Comparison of ENCODE assay signal across 21 cellular contexts in the genomic region with DNA sequence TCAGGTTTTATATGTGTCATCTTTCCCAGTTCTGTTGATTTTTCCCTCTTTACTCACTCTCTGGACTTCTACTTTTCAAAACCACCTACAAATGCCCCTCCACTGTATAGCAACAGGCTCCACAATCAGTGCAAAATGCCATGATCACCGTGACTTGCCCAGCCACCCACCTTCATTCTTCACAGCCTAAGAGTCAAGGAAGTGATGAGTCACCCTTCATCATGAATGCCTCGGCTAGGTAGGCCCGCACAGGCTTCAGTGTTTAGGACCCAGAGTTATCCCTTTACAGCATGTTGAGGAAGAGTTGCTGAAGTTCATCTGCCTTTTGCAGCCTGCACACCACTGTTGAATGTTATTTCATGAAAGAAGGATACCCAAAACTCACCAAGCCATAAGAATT.
A peak's percentile ranks its signal among the peaks of the same experiment; 100 is the strongest.
DNase-seq lines count a peak whose midpoint lies in the region; ATAC-seq, FAIRE-seq and TF ChIP-seq lines count a peak whose summit lies in the region.
"Had no signal": no experiment of that assay in that cellular context is flagged by ENCODE, and none has a peak within 500 bp of the region (broad histone marks: within the 10 kb centered on the region; RNA-seq: fewer than 3 reads in every experiment).

No MANE protein-coding gene starts in this region.

- H3K27me3 ChIP-seq in GM23338 (ENCODE audit: insufficient read depth) (no peaks in the 10 kb centered on the region), small intestine (ENCODE audit: control insufficient read depth in 2 of 2, insufficient read depth in 2 of 2, low read length in 2 of 2) (peaks cover 0 to 2% of the 10 kb centered on the region in 2 donors)
- H3K27me3 ChIP-seq: upper lobe of right lung had no signal

- no peaks in the 10 kb centered on the region for H3K9me3 Mint-ChIP-seq in GM23338
- H3K9me3 Mint-ChIP-seq: activated B cell treated with CpG ODN at 0.5 μM for 24 hours; stimulated activated naive B cell treated with anti-CD40 and anti-IgM and Interleukin-4, amounts not matched to agents 10 μg/mL and 1 μg/mL and 100 μg/mL, for 72 hours; T-cell had no signal

- CTCF ChIA-PET in A549 (lab: Yijun Ruan, JAX), result no interaction called here

- no peaks in the 10 kb centered on the region; the same call in 2 of the 3 replicates for H3K36me3 Mint-ChIP-seq in GM23338 (ENCODE audit: low read depth)
- H3K36me3 Mint-ChIP-seq: immature natural killer cell; stimulated activated naive B cell treated with anti-CD40 and anti-IgM and Interleukin-4, amounts not matched to agents 10 μg/mL and 1 μg/mL and 100 μg/mL, for 72 hours; T-cell had no signal

- H3K4me1 ChIP-seq in A549 (no peaks in the 10 kb centered on the region), GM23338 (ENCODE audit: insufficient read depth) (no peaks in the 10 kb centered on the region; the same call in 1 of the 2 replicates), small intestine (ENCODE audit: control insufficient read depth in 2 of 2, insufficient read depth in 1 of 2, low read depth in 1 of 2, low read length in 1 of 2) (no peaks in the 10 kb centered on the region)
- H3K4me1 ChIP-seq: upper lobe of right lung had no signal

- TF ChIP-seq EP300 in A549 (IDR thresholded peaks at IDR 0.05), result no peak

- FAIRE-seq in A549 (lab: Jason Lieb, UNC) (no peak), small intestine (lab: Jason Lieb, UNC) (no peak)
- FAIRE-seq: frontal cortex had no signal

- H3K27ac ChIP-seq in A549 (no peak overlapping the region), GM23338 (ENCODE audit: low read depth) (no peak overlapping the region), small intestine (ENCODE audit: low read depth in 1 of 2, low read length in 1 of 2) (no peak overlapping the region)
- H3K27ac ChIP-seq: upper lobe of right lung had no signal

- H3K27me3 Mint-ChIP-seq in GM23338 (ENCODE audit: insufficient read depth, low read depth, poor library complexity), result peaks cover 2% of the 10 kb centered on the region
- H3K27me3 Mint-ChIP-seq: activated B cell treated with CpG ODN at 0.5 μM for 24 hours; stimulated activated naive B cell treated with anti-CD40 and anti-IgM and Interleukin-4, amounts not matched to agents 10 μg/mL and 1 μg/mL and 100 μg/mL, for 72 hours had no signal

- H3K4me2 ChIP-seq in A549 (no peak overlapping the region), GM23338 (no peak overlapping the region)

- peak overlapping the region; percentile 87 for H2AFZ ChIP-seq in GM23338

- peak overlapping the region; percentile 71; the same call in 1 of the 2 replicates for H3K27ac Mint-ChIP-seq in GM23338
- H3K27ac Mint-ChIP-seq: activated B cell treated with CpG ODN at 0.5 μM for 24 hours; immature natural killer cell; stimulated activated naive B cell treated with anti-CD40 and anti-IgM and Interleukin-4, amounts not matched to agents 10 μg/mL and 1 μg/mL and 100 μg/mL, for 72 hours; T-cell had no signal

- H4K20me1 ChIP-seq in GM23338 (replicated peaks; ENCODE audit: insufficient read depth), result no peaks in the 10 kb centered on the region

- no peaks in the 10 kb centered on the region for H3F3A ChIP-seq in GM23338 (replicated peaks; ENCODE audit: low read depth)

- no peak for TF ChIP-seq RAD21 in A549 (conservative IDR thresholded peaks at IDR 0.05 in 1 of 2, IDR thresholded peaks at IDR 0.05 in 1 of 2)

- H3K4me3 Mint-ChIP-seq in GM23338, result no peak overlapping the region
- H3K4me3 Mint-ChIP-seq: activated B cell treated with CpG ODN at 0.5 μM for 24 hours; immature natural killer cell; stimulated activated naive B cell treated with anti-CD40 and anti-IgM and Interleukin-4, amounts not matched to agents 10 μg/mL and 1 μg/mL and 100 μg/mL, for 72 hours; T-cell had no signal

- H3K9me3 ChIP-seq in A549 (no peaks in the 10 kb centered on the region), small intestine (ENCODE audit: control insufficient read depth, low read depth) (no peaks in the 10 kb centered on the region)
- H3K9me3 ChIP-seq: upper lobe of right lung had no signal

- H3K9me2 ChIP-seq in GM23338 (ENCODE audit: insufficient read depth), result peaks cover 6% of the 10 kb centered on the region; the same call in 1 of the 2 replicates

- H3K36me3 ChIP-seq in GM23338 (ENCODE audit: insufficient read depth), result no peaks in the 10 kb centered on the region
- H3K36me3 ChIP-seq in small intestine (ENCODE audit: control insufficient read depth in 2 of 2, insufficient read depth in 2 of 2, low read length in 2 of 2), result no peaks in the 10 kb centered on the region
- H3K36me3 ChIP-seq: upper lobe of right lung had no signal

- H3K4me3 ChIP-seq in A549 (no peak overlapping the region), GM23338 (no peak overlapping the region), fibroblast of mammary gland (ENCODE audit: control insufficient read depth, low read depth, low read length) (no peak overlapping the region), small intestine (ENCODE audit: low read depth in 1 of 2, low read length in 2 of 2) (no peak overlapping the region)
- H3K4me3 ChIP-seq: upper lobe of right lung had no signal

- TF ChIP-seq POLR2A in A549 (IDR thresholded peaks at IDR 0.05; ENCODE audit: low read length), result no peak

- peaks cover 8% of the 10 kb centered on the region for H3K4me1 Mint-ChIP-seq in GM23338
- H3K4me1 Mint-ChIP-seq: activated B cell treated with CpG ODN at 0.5 μM for 24 hours, T-cell had no signal

- ATAC-seq in A549 (peak; percentile 56 to 64; a peak in 5 of 6 replicates), GM23338 (peak; percentile 35; the same call in 2 of the 3 replicates), GM19324 (IDR thresholded peaks at IDR 0.05; ENCODE audit: low FRiP score, unreplicated experiment) (no peak)
- ATAC-seq: stimulated activated naive B cell treated with anti-CD40 and anti-IgM and Interleukin-4, amounts not matched to agents 10 μg/mL and 1 μg/mL and 100 μg/mL, for 72 hours; T-cell; upper lobe of right lung had no signal

- POLR2A ChIA-PET in A549 (lab: Yijun Ruan, JAX), result no interaction called here

- DNase-seq in A549 (ENCODE audit: low read depth in 1 of 2, low spot score in 1 of 2), result peak; percentile 21 to 52
- no peak for DNase-seq in GM23338 (ENCODE audit: low spot score)
- DNase-seq in RPMI7951 (ENCODE audit: low read depth), result peak; percentile 28
- DNase-seq in fibroblast of mammary gland (ENCODE audit: low read depth), result peak; percentile 28
- no peak for DNase-seq in stimulated activated naive CD4-positive, alpha-beta T cell (lab: John Stamatoyannopoulos, UW)
- DNase-seq in small intestine, result no peak
- DNase-seq in SW 1271 (lab: John Stamatoyannopoulos, UW), result no peak
- DNase-seq: activated B cell treated with CpG ODN at 0.5 μM for 24 hours; activated naive CD4-positive, alpha-beta T cell; AML-193; effector memory CD4-positive, alpha-beta T cell; H7; immature natural killer cell; Karpas-422; NCI-H1694; NCI-H510A; stimulated activated naive B cell treated with anti-CD40 and anti-IgM and Interleukin-4, amounts not matched to agents 10 μg/mL and 1 μg/mL and 100 μg/mL, for 72 hours; T-cell; upper lobe of right lung had no signal

- no peaks in the 10 kb centered on the region for H3K79me2 ChIP-seq in GM23338 (replicated peaks; ENCODE audit: insufficient read depth)

- WGBS in A549 (ENCODE audit: missing lambda C conversion rate), result 14% methylated on average over 3 of the region's 3 CpGs
- 52 to 69% (median 54%) methylated on average over 3 of the region's 3 CpGs for WGBS in small intestine, 3 donors

- no peak for TF ChIP-seq CTCF in A549 (IDR thresholded peaks at IDR 0.05)
- TF ChIP-seq CTCF in GM23338 (conservative IDR thresholded peaks at IDR 0.05; ENCODE audit: low read depth in 2 of 2), result no peak
- TF ChIP-seq CTCF in fibroblast of mammary gland (conservative IDR thresholded peaks at IDR 0.05; ENCODE audit: control insufficient read depth, insufficient read depth, low read depth, low read length), result no peak

TF ChIP-seq in A549, 52 proteins besides CTCF, POLR2A, EP300 and RAD21 (continues in another document):
- peak; percentile 76 for TF ChIP-seq NFE2L2 (conservative IDR thresholded peaks at IDR 0.05; ENCODE audit: low read length)
- no peak for TF ChIP-seq FOSL2 (IDR thresholded peaks at IDR 0.05)
- peak; percentile 74 for TF ChIP-seq FOSL2 (CRISPR knock-in tag; IDR thresholded peaks at IDR 0.05)
- peak; percentile 71 for TF ChIP-seq MAFK (IDR thresholded peaks at IDR 0.05; ENCODE audit: partially characterized antibody)
- TF ChIP-seq, protein P1, sequence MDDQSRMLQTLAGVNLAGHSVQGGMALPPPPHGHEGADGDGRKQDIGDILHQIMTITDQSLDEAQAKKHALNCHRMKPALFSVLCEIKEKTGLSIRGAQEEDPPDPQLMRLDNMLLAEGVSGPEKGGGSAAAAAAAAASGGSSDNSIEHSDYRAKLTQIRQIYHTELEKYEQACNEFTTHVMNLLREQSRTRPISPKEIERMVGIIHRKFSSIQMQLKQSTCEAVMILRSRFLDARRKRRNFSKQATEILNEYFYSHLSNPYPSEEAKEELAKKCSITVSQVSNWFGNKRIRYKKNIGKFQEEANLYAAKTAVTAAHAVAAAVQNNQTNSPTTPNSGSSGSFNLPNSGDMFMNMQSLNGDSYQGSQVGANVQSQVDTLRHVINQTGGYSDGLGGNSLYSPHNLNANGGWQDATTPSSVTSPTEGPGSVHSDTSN (IDR thresholded peaks at IDR 0.05), result no peak
- no peak for TF ChIP-seq MAZ (IDR thresholded peaks at IDR 0.05; ENCODE audit: borderline replicate concordance, low read depth, low read length)
- TF ChIP-seq CBX2 (IDR thresholded peaks at IDR 0.05; ENCODE audit: borderline replicate concordance, low read depth), result no peak
- TF ChIP-seq MYC (IDR thresholded peaks at IDR 0.05; ENCODE audit: borderline replicate concordance, low read length), result no peak

TF ChIP-seq in GM23338, 12 proteins besides CTCF, POLR2A, EP300 and RAD21:
- TF ChIP-seq, protein P2, sequence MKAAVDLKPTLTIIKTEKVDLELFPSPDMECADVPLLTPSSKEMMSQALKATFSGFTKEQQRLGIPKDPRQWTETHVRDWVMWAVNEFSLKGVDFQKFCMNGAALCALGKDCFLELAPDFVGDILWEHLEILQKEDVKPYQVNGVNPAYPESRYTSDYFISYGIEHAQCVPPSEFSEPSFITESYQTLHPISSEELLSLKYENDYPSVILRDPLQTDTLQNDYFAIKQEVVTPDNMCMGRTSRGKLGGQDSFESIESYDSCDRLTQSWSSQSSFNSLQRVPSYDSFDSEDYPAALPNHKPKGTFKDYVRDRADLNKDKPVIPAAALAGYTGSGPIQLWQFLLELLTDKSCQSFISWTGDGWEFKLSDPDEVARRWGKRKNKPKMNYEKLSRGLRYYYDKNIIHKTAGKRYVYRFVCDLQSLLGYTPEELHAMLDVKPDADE (IDR thresholded peaks at IDR 0.05), result no peak
- TF ChIP-seq EZH2phosphoT487 (IDR thresholded peaks at IDR 0.05; ENCODE audit: unreplicated experiment) (no peak), EZH2 (IDR thresholded peaks at IDR 0.05; ENCODE audit: low read depth, unreplicated experiment) (no peak), ZNF331 (CRISPR knock-in tag; IDR thresholded peaks at IDR 0.05; ENCODE audit: low read depth) (no peak), STAT1 (IDR thresholded peaks at IDR 0.05; ENCODE audit: unreplicated experiment) (no peak)

Comparison
In these comparisons a context has a peak if more than half of its experiments do, and no peak if none do; other contexts are left out.
1. DNase-seq: peak in A549 (2 of 2), RPMI7951 (single experiment) and fibroblast of mammary gland (single experiment); none in GM23338 (single experiment), stimulated activated naive CD4-positive, alpha-beta T cell (0 of 6), small intestine (single experiment) and SW 1271 (0 of 2).